8 cellular contexts compared by ENCODE assay signal in genomic region chr1:10555635-10556429, GRCh38.
DNase-seq lines count a peak whose midpoint lies in the region; ATAC-seq and TF ChIP-seq lines count a peak whose summit lies in the region.
"Had no signal": no experiment of that assay in that cellular context is flagged by ENCODE, and none has a peak within 500 bp of the region (broad histone marks: within the 10 kb centered on the region; RNA-seq: fewer than 3 reads in every experiment).

No MANE protein-coding gene starts in this region.

- H3K36me3 ChIP-seq in HUES6 (ENCODE audit: control insufficient read depth, insufficient read depth, low read length) (no peaks in the 10 kb centered on the region), NT2/D1 (ENCODE audit: insufficient read depth, insufficient read length, low read length) (no peaks in the 10 kb centered on the region), gastrocnemius medialis (no peaks in the 10 kb centered on the region)

- peak overlapping the region; percentile 43 for H3K9ac ChIP-seq in HUES6 (ENCODE audit: low read length)
- peak overlapping the region; percentile 32 for H3K9ac ChIP-seq in NT2/D1 (ENCODE audit: insufficient read length, low read depth)

- H3K9me3 ChIP-seq in HUES6 (ENCODE audit: control insufficient read depth, insufficient read depth, low read depth, low read length), result no peaks in the 10 kb centered on the region
- no peaks in the 10 kb centered on the region for H3K9me3 ChIP-seq in NT2/D1 (ENCODE audit: insufficient read depth, low read length)
- H3K9me3 ChIP-seq in gastrocnemius medialis, result no peaks in the 10 kb centered on the region

- TF ChIP-seq POLR2A in gastrocnemius medialis (IDR thresholded peaks at IDR 0.05), result no peak

- TF ChIP-seq CTCF in gastrocnemius medialis (IDR thresholded peaks at IDR 0.05 in 4 of 5, conservative IDR thresholded peaks at IDR 0.05 in 1 of 5), result no peak

- intact Hi-C loops in left ventricle myocardium superior (cut with micrococcal nuclease) (no loop called here), gastrocnemius medialis (cut with DNase I; ENCODE audit: low total_unique reads) (no loop called here)

- DNase-seq in NT2/D1 (ENCODE audit: low read depth, low spot score), result no peak
- no peak for DNase-seq in left ventricle myocardium superior
- DNase-seq in gastrocnemius medialis, result peak; percentile 44 to 75
- no peak for DNase-seq in H4 (ENCODE audit: low spot score)
- DNase-seq: caudate nucleus had no signal

- H3K4me1 ChIP-seq in HUES6 (ENCODE audit: control insufficient read depth, insufficient read depth, low read length) (peaks cover 32% of the 10 kb centered on the region), NT2/D1 (ENCODE audit: insufficient read depth, insufficient read length) (peaks cover 8% of the 10 kb centered on the region), gastrocnemius medialis (peaks cover 7 to 16% of the 10 kb centered on the region in 2 donors)

- in situ Hi-C loops in gastrocnemius medialis (cut with MboI; ENCODE audit: low sequenced_read_pairs in 4 of 4), result no loop called here

- ATAC-seq in left ventricle myocardium superior (peak; percentile 77), gastrocnemius medialis (peak; percentile 97 to 99), HG03108 (IDR thresholded peaks at IDR 0.05; ENCODE audit: unreplicated experiment) (no peak), GM21381 (IDR thresholded peaks at IDR 0.05; ENCODE audit: unreplicated experiment) (no peak)

- H3K4me3 ChIP-seq in HUES6 (ENCODE audit: low read depth, low read length) (no peak overlapping the region), NT2/D1 (ENCODE audit: insufficient read length, low read depth) (no peak overlapping the region), gastrocnemius medialis (no peak overlapping the region)

- H3K27me3 ChIP-seq in HUES6 (ENCODE audit: control insufficient read depth, insufficient read depth, low read length) (no peaks in the 10 kb centered on the region), NT2/D1 (ENCODE audit: insufficient read depth, insufficient read length) (no peaks in the 10 kb centered on the region), gastrocnemius medialis (no peaks in the 10 kb centered on the region)

- H3K27ac ChIP-seq in HUES6 (ENCODE audit: low read depth, low read length) (peak overlapping the region; percentile 54), gastrocnemius medialis (peak overlapping the region in 3 of 4 donors; percentile 25 to 64 (median 54))

Comparison
In these comparisons a context has a peak if more than half of its experiments do, and no peak if none do; other contexts are left out.
1. DNase-seq: peak in gastrocnemius medialis (2 of 2); none in NT2/D1 (single experiment), left ventricle myocardium superior (single experiment) and H4 (single experiment).
2. ATAC-seq: peak in left ventricle myocardium superior (single experiment) and gastrocnemius medialis (2 of 2); none in HG03108 (single experiment) and GM21381 (single experiment).